ENCODE assay signal across 8 cellular contexts in genomic region chr1:65897485-65897884, GRCh38.
"Had no signal": no experiment of that assay in that cellular context is flagged by ENCODE, and none has a peak within 500 bp of the region (broad histone marks: within the 10 kb centered on the region; RNA-seq: fewer than 3 reads in every experiment).

No MANE protein-coding gene starts in this region.

- H3K4me2 ChIP-seq: KMS-11 had no signal

- FAIRE-seq: HepG2, HTR-8/SVneo had no signal

- ATAC-seq: HepG2 had no signal

- H3K27ac ChIP-seq: HL-60, KMS-11 had no signal

- H3K9ac ChIP-seq: KMS-11 had no signal

- DNase-seq: Karpas-422, Kasumi-1, KBM-7, KG1 had no signal
